In genomic region chr4:23291139-23291538, GRCh38 we compare ENCODE assay signal across 23 cellular contexts.
"Had no signal": no experiment of that assay in that cellular context is flagged by ENCODE, and none has a peak within 500 bp of the region (broad histone marks: within the 10 kb centered on the region; RNA-seq: fewer than 3 reads in every experiment).

No MANE protein-coding gene starts in this region.

- H3K27ac ChIP-seq: parathyroid adenoma, right atrium auricular region, suprapubic skin, tibial nerve had no signal

- H3K27me3 ChIP-seq: right atrium auricular region, suprapubic skin, tibial nerve had no signal

- ATAC-seq: activated T-cell treated with anti-CD3 and anti-CD28 coated beads, Interleukin-2, amount 50 U/mL, for 72 hours; left colon had no signal

- DNase-seq: activated CD4-positive, alpha-beta T cell treated with anti-CD3 and anti-CD28 coated beads for 36 hours; activated CD4-positive, CD25-positive, alpha-beta regulatory T cell; activated effector memory CD4-positive, alpha-beta T cell treated with Interleukin-2 at 50 U/mL for 16 hours; activated naive CD4-positive, alpha-beta T cell treated with Interleukin-2 at 50 U/mL for 16 hours; activated T-cell treated with anti-CD3 and anti-CD28 coated beads for 4 hours; activated T-cell treated with anti-CD3 and anti-CD28 coated beads, Interleukin-2, amount 50 U/mL, for 72 hours; anterior cingulate cortex; dermis blood vessel endothelial cell; effector CD4-positive, alpha-beta T cell; head of caudate nucleus; hippocampal formation; kidney; left colon; naive B cell; nephron progenitor cell; nucleus accumbens; stimulated activated CD4-positive, alpha-beta T cell treated with anti-CD3 and anti-CD28 coated beads, Interleukin-15, amount 100 ng/mL, for 24 hours had no signal

- H3K36me3 ChIP-seq: right atrium auricular region, suprapubic skin, tibial nerve had no signal

- H2AFZ ChIP-seq: parathyroid adenoma had no signal

- H3K4me1 Mint-ChIP-seq: nephron progenitor cell had no signal

- H3K27ac Mint-ChIP-seq: activated CD4-positive, alpha-beta T cell treated with anti-CD3 and anti-CD28 coated beads for 36 hours; activated naive CD8-positive, alpha-beta T cell; activated T-cell treated with anti-CD3 and anti-CD28 coated beads, Interleukin-2, amount 50 U/mL, for 72 hours; nephron progenitor cell had no signal

- H3K36me3 Mint-ChIP-seq: activated naive CD8-positive, alpha-beta T cell; naive B cell had no signal

- H3K9me3 ChIP-seq: right atrium auricular region, suprapubic skin, tibial nerve had no signal

- H3K4me3 Mint-ChIP-seq: nephron progenitor cell had no signal

- H3K9me3 Mint-ChIP-seq: activated T-cell treated with anti-CD3 and anti-CD28 coated beads, Interleukin-2, amount 50 U/mL, for 72 hours; nephron progenitor cell; T-helper 1 cell treated with Interleukin-12 subunit alpha and Interleukin-12 subunit beta and Interleukin-4 antibody, amounts not matched to agents 30 μg/mL and 1 μg/mL, for 36 hours had no signal

- H3K4me1 ChIP-seq: parathyroid adenoma, right atrium auricular region, suprapubic skin, tibial nerve had no signal

- H3K27me3 Mint-ChIP-seq: activated CD4-positive, alpha-beta T cell treated with anti-CD3 and anti-CD28 coated beads for 36 hours; activated naive CD8-positive, alpha-beta T cell; naive B cell had no signal

- H3K79me2 ChIP-seq: parathyroid adenoma had no signal

- H3K4me3 ChIP-seq: right atrium auricular region, suprapubic skin, tibial nerve had no signal
